Comparison of ENCODE assay signal across 14 cellular contexts in the genomic region with DNA sequence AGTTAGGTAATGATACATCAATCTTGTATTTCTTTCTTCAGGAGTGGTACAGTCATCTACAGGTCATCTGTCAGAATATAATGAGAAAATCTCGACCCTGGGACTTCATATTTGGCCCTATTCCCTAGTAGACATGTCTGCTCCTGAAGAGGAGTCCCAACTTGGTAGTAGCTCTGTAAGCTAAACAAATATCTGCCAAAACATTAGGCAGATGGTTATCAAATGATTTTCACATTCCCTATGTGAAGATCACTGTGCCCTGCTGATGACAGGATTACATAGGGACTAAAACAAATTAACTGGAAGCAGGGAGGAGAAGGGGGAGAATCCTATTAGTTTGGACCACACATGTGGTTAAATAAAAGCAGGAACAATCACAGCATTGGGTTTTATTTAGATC.
DNase-seq lines count a peak whose midpoint lies in the region; TF ChIP-seq lines count a peak whose summit lies in the region.
"Had no signal": no experiment of that assay in that cellular context is flagged by ENCODE, and none has a peak within 500 bp of the region (broad histone marks: within the 10 kb centered on the region; RNA-seq: fewer than 3 reads in every experiment).

No MANE protein-coding gene starts in this region.

- peak; percentile 57 for DNase-seq in DMS 273 (lab: John Stamatoyannopoulos, UW; ENCODE audit: unreplicated experiment)
- DNase-seq in NCI-H1930 (lab: John Stamatoyannopoulos, UW): peak; percentile 51 to 75
- peak; percentile 26 for DNase-seq in NCI-H774 (lab: John Stamatoyannopoulos, UW)
- no peak for DNase-seq in hippocampal formation (lab: John Stamatoyannopoulos, UW)
- DNase-seq in T-helper 2 cell: no peak
- no peak for DNase-seq in NCI-H187 (lab: John Stamatoyannopoulos, UW)
- DNase-seq: HCEC 1CT, MV-4-11, NCI-H146, RPMI8226 had no signal

- peak overlapping the region; percentile 82 for H3K27ac ChIP-seq in VCaP
- H3K27ac ChIP-seq: A549, C4-2B, SJCRH30 had no signal

- no peak for TF ChIP-seq CTCF in VCaP (conservative IDR thresholded peaks at IDR 0.05)

Comparison
In these comparisons a context has a peak if more than half of its experiments do, and no peak if none do; other contexts are left out.
1. DNase-seq: peak in DMS 273 (single experiment), NCI-H1930 (2 of 2) and NCI-H774 (single experiment); none in hippocampal formation (0 of 2), T-helper 2 cell (0 of 5) and NCI-H187 (0 of 2).